In genomic region chr21:34726627-34727337, GRCh38 we compare ENCODE assay signal across 16 cellular contexts. TPM values are rescaled to one million over a fixed set of nuclear protein-coding genes. Genes with fewer than 3 reads are reported as not detected.
DNase-seq lines count a peak whose midpoint lies in the region; ATAC-seq lines count a peak whose summit lies in the region.
"Had no signal": no experiment of that assay in that cellular context is flagged by ENCODE, and none has a peak within 500 bp of the region (broad histone marks: within the 10 kb centered on the region; RNA-seq: fewer than 3 reads in every experiment).

No MANE protein-coding gene starts in this region.

- DNase-seq in AG20443 (ENCODE audit: low spot score) (peak; percentile 30), ELR (ENCODE audit: low read depth) (peak; percentile 79), SKM-1 (lab: John Stamatoyannopoulos, UW; ENCODE audit: unreplicated experiment) (peak; percentile 45), hepatic stellate cell (ENCODE audit: low spot score) (peak; percentile 23), hypothalamus (lab: John Stamatoyannopoulos, UW) (no peak), pons (ENCODE audit: low spot score) (no peak)
- DNase-seq: AML-193; endodermal cell; NCI-H1694; NCI-H446; right cardiac atrium; stimulated activated CD4-positive, alpha-beta T cell treated with anti-CD3 and anti-CD28 coated beads, Interleukin-2, amount 100 ng/mL, for 24 hours; SW 1271 had no signal

- ATAC-seq in esophagus mucosa, result no peak
- ATAC-seq in GM18517 (IDR thresholded peaks at IDR 0.05; ENCODE audit: unreplicated experiment), result no peak
- ATAC-seq: right cardiac atrium, WTC11 had no signal

RNA-seq across cellular contexts. Expression of gene CLIC6, which starts 58.0 kb away (rescaled TPM):
- 0.60 TPM for total RNA-seq in esophagus mucosa

Comparison
In these comparisons a context has a peak if more than half of its experiments do, and no peak if none do; other contexts are left out.
1. DNase-seq: peak in AG20443 (single experiment), ELR (single experiment), SKM-1 (single experiment) and hepatic stellate cell (single experiment); none in hypothalamus (0 of 51) and pons (single experiment).